In the genomic region with DNA sequence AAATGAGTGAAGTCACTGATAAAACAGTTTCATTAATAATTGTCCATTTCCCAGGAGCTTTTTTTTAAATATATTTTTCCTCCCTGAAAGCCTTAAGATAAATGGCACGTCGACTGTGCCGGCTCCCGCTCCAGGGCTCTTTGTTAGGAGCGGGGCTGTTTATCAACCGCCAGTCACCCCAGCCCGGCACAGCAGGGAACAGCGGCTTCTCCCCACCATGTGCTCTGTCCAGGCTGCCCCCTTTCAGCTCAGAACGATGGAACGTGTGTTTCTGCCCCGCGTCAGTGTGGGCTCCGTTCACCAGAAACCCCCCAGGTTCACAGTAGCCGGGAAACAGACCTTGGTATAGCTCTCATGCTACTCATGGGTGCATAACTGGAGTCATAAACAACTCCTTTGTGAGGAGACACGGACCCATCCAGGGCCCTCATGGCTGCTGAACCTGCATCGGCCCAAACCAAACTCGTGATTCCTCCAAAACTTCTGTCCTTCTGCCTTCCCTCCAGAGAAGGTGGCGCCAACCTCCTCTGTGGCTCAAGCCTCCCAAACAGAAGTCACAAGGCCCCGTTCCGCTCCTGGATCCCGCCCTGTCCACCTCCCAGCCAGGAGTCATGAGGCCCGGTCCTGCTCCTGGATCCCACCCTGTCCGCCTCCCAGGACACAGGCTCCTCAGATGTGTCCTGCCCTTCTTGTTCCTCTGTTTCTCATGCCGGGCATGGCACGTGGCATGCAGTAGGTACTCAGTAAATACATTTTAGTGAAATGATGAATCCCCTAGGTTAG, we compare ENCODE assay signal across 1 cellular context.
TF ChIP-seq lines count a peak whose summit lies in the region.

No MANE protein-coding gene starts in this region.

TF ChIP-seq in H1, 55 proteins besides CTCF, POLR2A, EP300 and RAD21 (continued from another document):
- TF ChIP-seq, protein P1, sequence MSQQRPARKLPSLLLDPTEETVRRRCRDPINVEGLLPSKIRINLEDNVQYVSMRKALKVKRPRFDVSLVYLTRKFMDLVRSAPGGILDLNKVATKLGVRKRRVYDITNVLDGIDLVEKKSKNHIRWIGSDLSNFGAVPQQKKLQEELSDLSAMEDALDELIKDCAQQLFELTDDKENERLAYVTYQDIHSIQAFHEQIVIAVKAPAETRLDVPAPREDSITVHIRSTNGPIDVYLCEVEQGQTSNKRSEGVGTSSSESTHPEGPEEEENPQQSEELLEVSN (IDR thresholded peaks at IDR 0.05), result no peak
- no peak for TF ChIP-seq EZH2 (IDR thresholded peaks at IDR 0.05; ENCODE audit: low read depth, low read length, severe bottlenecking)
- TF ChIP-seq, protein P2, sequence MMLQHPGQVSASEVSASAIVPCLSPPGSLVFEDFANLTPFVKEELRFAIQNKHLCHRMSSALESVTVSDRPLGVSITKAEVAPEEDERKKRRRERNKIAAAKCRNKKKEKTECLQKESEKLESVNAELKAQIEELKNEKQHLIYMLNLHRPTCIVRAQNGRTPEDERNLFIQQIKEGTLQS (IDR thresholded peaks at IDR 0.05; ENCODE audit: insufficient read depth, low read depth, low read length), result no peak
- no peak for TF ChIP-seq HDAC2 (IDR thresholded peaks at IDR 0.05; ENCODE audit: borderline replicate concordance in 1 of 2, low read depth in 2 of 2, low read length in 2 of 2)
- no peak for TF ChIP-seq RBBP5 (IDR thresholded peaks at IDR 0.05; ENCODE audit: borderline replicate concordance, low read depth, low read length)
- TF ChIP-seq YY1 (IDR thresholded peaks at IDR 0.05; ENCODE audit: low read depth, low read length), result no peak
- no peak for TF ChIP-seq CHD1 (IDR thresholded peaks at IDR 0.05; ENCODE audit: low read depth, low read length)
- no peak for TF ChIP-seq BACH1 (IDR thresholded peaks at IDR 0.05; ENCODE audit: low read length)
TF ChIP-seq in H1: peak in this region for 0.
